In genomic region chr7:135743907-135744789, GRCh38 we compare ENCODE assay signal across 1 cellular context.
TF ChIP-seq lines count a peak whose summit lies in the region.

No MANE protein-coding gene starts in this region.

TF ChIP-seq in IMR-90, 13 proteins besides CTCF, POLR2A, EP300 and RAD21 (continued from another document):
- TF ChIP-seq, protein P1, sequence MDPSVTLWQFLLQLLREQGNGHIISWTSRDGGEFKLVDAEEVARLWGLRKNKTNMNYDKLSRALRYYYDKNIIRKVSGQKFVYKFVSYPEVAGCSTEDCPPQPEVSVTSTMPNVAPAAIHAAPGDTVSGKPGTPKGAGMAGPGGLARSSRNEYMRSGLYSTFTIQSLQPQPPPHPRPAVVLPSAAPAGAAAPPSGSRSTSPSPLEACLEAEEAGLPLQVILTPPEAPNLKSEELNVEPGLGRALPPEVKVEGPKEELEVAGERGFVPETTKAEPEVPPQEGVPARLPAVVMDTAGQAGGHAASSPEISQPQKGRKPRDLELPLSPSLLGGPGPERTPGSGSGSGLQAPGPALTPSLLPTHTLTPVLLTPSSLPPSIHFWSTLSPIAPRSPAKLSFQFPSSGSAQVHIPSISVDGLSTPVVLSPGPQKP (IDR thresholded peaks at IDR 0.05; ENCODE audit: borderline replicate concordance, low read depth, low read length) = no peak
- TF ChIP-seq MAZ (IDR thresholded peaks at IDR 0.05; ENCODE audit: borderline replicate concordance, low read depth, low read length) (no peak), SMC3 (IDR thresholded peaks at IDR 0.05; ENCODE audit: low read depth, low read length) (no peak), BHLHE40 (IDR thresholded peaks at IDR 0.05; ENCODE audit: low read depth, low read length) (no peak), RFX5 (IDR thresholded peaks at IDR 0.05; ENCODE audit: low read depth, low read length) (no peak), CEBPB (IDR thresholded peaks at IDR 0.05; ENCODE audit: low read depth, low read length) (no peak), FOS (IDR thresholded peaks at IDR 0.05; ENCODE audit: low read depth, low read length) (no peak), USF2 (IDR thresholded peaks at IDR 0.05; ENCODE audit: low read depth, low read length) (no peak)
